Comparison of ENCODE assay signal across 1 cellular context in genomic region chr10:13102002-13102794, GRCh38.
TF ChIP-seq lines count a peak whose summit lies in the region.

No MANE protein-coding gene starts in this region.

TF ChIP-seq in HepG2, 621 proteins besides CTCF, POLR2A, EP300 and RAD21 (continued from another document and continues in another):
- no peak for TF ChIP-seq DMTF1 (CRISPR knock-in tag; IDR thresholded peaks at IDR 0.05)
- TF ChIP-seq THRA (CRISPR knock-in tag; IDR thresholded peaks at IDR 0.05; ENCODE audit: borderline replicate concordance), result no peak
- 0 out of 2 replicates have a peak, but pooled peaks have one; percentile 40 for TF ChIP-seq ZBTB38 (CRISPR knock-in tag; IDR thresholded peaks at IDR 0.05)
- no peak for TF ChIP-seq ZNF576 (CRISPR knock-in tag; IDR thresholded peaks at IDR 0.05)
- no peak for TF ChIP-seq ZNF615 (CRISPR knock-in tag; IDR thresholded peaks at IDR 0.05; ENCODE audit: borderline replicate concordance)
- TF ChIP-seq NFKB2 (CRISPR knock-in tag; IDR thresholded peaks at IDR 0.05; ENCODE audit: borderline replicate concordance), result no peak
- TF ChIP-seq PRDM4 (CRISPR knock-in tag; IDR thresholded peaks at IDR 0.05; ENCODE audit: borderline replicate concordance), result no peak
- TF ChIP-seq SP5 (CRISPR knock-in tag; IDR thresholded peaks at IDR 0.05; ENCODE audit: borderline replicate concordance, low read depth), result no peak
- TF ChIP-seq KAT8 (CRISPR knock-in tag; IDR thresholded peaks at IDR 0.05), result no peak
- TF ChIP-seq ZNF407 (CRISPR knock-in tag; IDR thresholded peaks at IDR 0.05; ENCODE audit: not compliant biosample characterization), result no peak
- TF ChIP-seq NR2F6 (IDR thresholded peaks at IDR 0.05), result no peak
- TF ChIP-seq NR2F6 (CRISPR knock-in tag; IDR thresholded peaks at IDR 0.05), result peak; percentile 56; the same call in 1 of the 2 replicates
- no peak for TF ChIP-seq ZNF224 (CRISPR knock-in tag; IDR thresholded peaks at IDR 0.05)
- TF ChIP-seq ARID4A (CRISPR knock-in tag; IDR thresholded peaks at IDR 0.05; ENCODE audit: borderline replicate concordance), result peak; percentile 67; the same call in 1 of the 2 replicates
- TF ChIP-seq DNMT3B (CRISPR knock-in tag; conservative IDR thresholded peaks at IDR 0.05), result no peak
- TF ChIP-seq GTF3A (CRISPR knock-in tag; conservative IDR thresholded peaks at IDR 0.05), result no peak
- peak; percentile 67; the same call in 1 of the 2 replicates for TF ChIP-seq LCORL (IDR thresholded peaks at IDR 0.05)
- TF ChIP-seq LCORL (CRISPR knock-in tag; IDR thresholded peaks at IDR 0.05), result peak; percentile 98
- TF ChIP-seq ARID5B (CRISPR knock-in tag; IDR thresholded peaks at IDR 0.05), result peak; percentile 30
- TF ChIP-seq EED (CRISPR knock-in tag; IDR thresholded peaks at IDR 0.05), result no peak
- TF ChIP-seq ZSCAN20 (CRISPR knock-in tag; IDR thresholded peaks at IDR 0.05; ENCODE audit: borderline replicate concordance), result no peak
- no peak for TF ChIP-seq AHR (CRISPR knock-in tag; IDR thresholded peaks at IDR 0.05)
- TF ChIP-seq PLRG1 (conservative IDR thresholded peaks at IDR 0.05), result no peak
